2 cellular contexts compared by ENCODE assay signal in genomic region chr2:173218331-173219056, GRCh38.
TF ChIP-seq lines count a peak whose summit lies in the region.

No MANE protein-coding gene starts in this region.

TF ChIP-seq in GM23338, 12 proteins besides CTCF, POLR2A, EP300 and RAD21:
- TF ChIP-seq ZNF462 (CRISPR knock-in tag; IDR thresholded peaks at IDR 0.05) (0 out of 2 replicates have a peak, but pooled peaks have one; percentile 12), STAT1 (IDR thresholded peaks at IDR 0.05; ENCODE audit: unreplicated experiment) (no peak), JUNB (IDR thresholded peaks at IDR 0.05; ENCODE audit: unreplicated experiment) (no peak), ZNF114 (CRISPR knock-in tag; IDR thresholded peaks at IDR 0.05) (no peak)
TF ChIP-seq in GM23338: peak in this region for 1.

TF ChIP-seq in WTC11, 78 proteins besides CTCF, POLR2A, EP300 and RAD21 (continued from another document):
- TF ChIP-seq, protein P1, sequence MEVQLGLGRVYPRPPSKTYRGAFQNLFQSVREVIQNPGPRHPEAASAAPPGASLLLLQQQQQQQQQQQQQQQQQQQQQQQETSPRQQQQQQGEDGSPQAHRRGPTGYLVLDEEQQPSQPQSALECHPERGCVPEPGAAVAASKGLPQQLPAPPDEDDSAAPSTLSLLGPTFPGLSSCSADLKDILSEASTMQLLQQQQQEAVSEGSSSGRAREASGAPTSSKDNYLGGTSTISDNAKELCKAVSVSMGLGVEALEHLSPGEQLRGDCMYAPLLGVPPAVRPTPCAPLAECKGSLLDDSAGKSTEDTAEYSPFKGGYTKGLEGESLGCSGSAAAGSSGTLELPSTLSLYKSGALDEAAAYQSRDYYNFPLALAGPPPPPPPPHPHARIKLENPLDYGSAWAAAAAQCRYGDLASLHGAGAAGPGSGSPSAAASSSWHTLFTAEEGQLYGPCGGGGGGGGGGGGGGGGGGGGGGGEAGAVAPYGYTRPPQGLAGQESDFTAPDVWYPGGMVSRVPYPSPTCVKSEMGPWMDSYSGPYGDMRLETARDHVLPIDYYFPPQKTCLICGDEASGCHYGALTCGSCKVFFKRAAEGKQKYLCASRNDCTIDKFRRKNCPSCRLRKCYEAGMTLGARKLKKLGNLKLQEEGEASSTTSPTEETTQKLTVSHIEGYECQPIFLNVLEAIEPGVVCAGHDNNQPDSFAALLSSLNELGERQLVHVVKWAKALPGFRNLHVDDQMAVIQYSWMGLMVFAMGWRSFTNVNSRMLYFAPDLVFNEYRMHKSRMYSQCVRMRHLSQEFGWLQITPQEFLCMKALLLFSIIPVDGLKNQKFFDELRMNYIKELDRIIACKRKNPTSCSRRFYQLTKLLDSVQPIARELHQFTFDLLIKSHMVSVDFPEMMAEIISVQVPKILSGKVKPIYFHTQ (CRISPR knock-in tag; IDR thresholded peaks at IDR 0.05), result no peak
